1 cellular context compared by ENCODE assay signal in genomic region chr18:32798209-32798960, GRCh38.
TF ChIP-seq lines count a peak whose summit lies in the region.

No MANE protein-coding gene starts in this region.

TF ChIP-seq in HepG2, 621 proteins besides CTCF, POLR2A, EP300 and RAD21 (continued from another document and continues in another):
- no peak for TF ChIP-seq USF2 (IDR thresholded peaks at IDR 0.05; ENCODE audit: low read depth, low read length)
- no peak for TF ChIP-seq USF2 (CRISPR knock-in tag; IDR thresholded peaks at IDR 0.05; ENCODE audit: borderline replicate concordance)
- no peak for TF ChIP-seq PRPF4 (IDR thresholded peaks at IDR 0.05; ENCODE audit: low read depth, low read length, poor library complexity, severe bottlenecking)
- TF ChIP-seq ZNF639 (CRISPR knock-in tag; conservative IDR thresholded peaks at IDR 0.05) = no peak
- TF ChIP-seq ZNF563 (CRISPR knock-in tag; IDR thresholded peaks at IDR 0.05) = no peak
- TF ChIP-seq BRF2 (CRISPR knock-in tag; IDR thresholded peaks at IDR 0.05) = no peak
- TF ChIP-seq ZNF879 (CRISPR knock-in tag; IDR thresholded peaks at IDR 0.05) = no peak
- no peak for TF ChIP-seq ZNF317 (CRISPR knock-in tag; IDR thresholded peaks at IDR 0.05)
- no peak for TF ChIP-seq ZNF737 (CRISPR knock-in tag; IDR thresholded peaks at IDR 0.05; ENCODE audit: borderline replicate concordance)
- no peak for TF ChIP-seq ZBTB44 (CRISPR knock-in tag; IDR thresholded peaks at IDR 0.05)
- no peak for TF ChIP-seq ZFYVE20 (CRISPR knock-in tag; IDR thresholded peaks at IDR 0.05; ENCODE audit: borderline replicate concordance, low read depth)
- TF ChIP-seq ZNF441 (CRISPR knock-in tag; IDR thresholded peaks at IDR 0.05; ENCODE audit: borderline replicate concordance) = no peak
- TF ChIP-seq STAT5B (CRISPR knock-in tag; IDR thresholded peaks at IDR 0.05) = no peak
- TF ChIP-seq PAXIP1 (CRISPR knock-in tag; conservative IDR thresholded peaks at IDR 0.05) = peak; percentile 59; the same call in 1 of the 2 replicates
- TF ChIP-seq MED8 (CRISPR knock-in tag; IDR thresholded peaks at IDR 0.05; ENCODE audit: insufficient replicate concordance) = no peak
- no peak for TF ChIP-seq SNAPC4 (CRISPR knock-in tag; IDR thresholded peaks at IDR 0.05)
- no peak for TF ChIP-seq TFE3 (CRISPR knock-in tag; IDR thresholded peaks at IDR 0.05)
- no peak for TF ChIP-seq SRSF9 (IDR thresholded peaks at IDR 0.05; ENCODE audit: borderline replicate concordance, insufficient read depth, low read depth, low read length, poor library complexity, severe bottlenecking)
- peak; percentile 69 for TF ChIP-seq FOXA3 (CRISPR knock-in tag; IDR thresholded peaks at IDR 0.05)
- TF ChIP-seq FOXO1 (CRISPR knock-in tag; IDR thresholded peaks at IDR 0.05) = no peak
- TF ChIP-seq ZNF496 (CRISPR knock-in tag; IDR thresholded peaks at IDR 0.05; ENCODE audit: insufficient replicate concordance) = no peak
- no peak for TF ChIP-seq ZNF333 (CRISPR knock-in tag; IDR thresholded peaks at IDR 0.05; ENCODE audit: borderline replicate concordance)
- no peak for TF ChIP-seq ZNF772 (CRISPR knock-in tag; IDR thresholded peaks at IDR 0.05)
- TF ChIP-seq ZNF230 (CRISPR knock-in tag; IDR thresholded peaks at IDR 0.05) = no peak
- TF ChIP-seq RELA (CRISPR knock-in tag; IDR thresholded peaks at IDR 0.05) = no peak
- no peak for TF ChIP-seq ZNF24 (IDR thresholded peaks at IDR 0.05)
- no peak for TF ChIP-seq LCORL (IDR thresholded peaks at IDR 0.05)
- TF ChIP-seq LCORL (CRISPR knock-in tag; IDR thresholded peaks at IDR 0.05) = no peak
- TF ChIP-seq ZNF296 (CRISPR knock-in tag; conservative IDR thresholded peaks at IDR 0.05) = no peak
- no peak for TF ChIP-seq HMGXB4 (CRISPR knock-in tag; IDR thresholded peaks at IDR 0.05; ENCODE audit: borderline replicate concordance in 1 of 2, low read depth in 1 of 2)
- no peak for TF ChIP-seq ZNF607 (CRISPR knock-in tag; IDR thresholded peaks at IDR 0.05; ENCODE audit: borderline replicate concordance)
- TF ChIP-seq GMEB2 (CRISPR knock-in tag; IDR thresholded peaks at IDR 0.05; ENCODE audit: low read depth) = no peak
- TF ChIP-seq SRSF4 (IDR thresholded peaks at IDR 0.05; ENCODE audit: low read depth, low read length, poor library complexity, severe bottlenecking) = no peak
- TF ChIP-seq CREB3 (CRISPR knock-in tag; IDR thresholded peaks at IDR 0.05) = no peak
- TF ChIP-seq KDM1A (CRISPR knock-in tag; IDR thresholded peaks at IDR 0.05) = no peak
- TF ChIP-seq ZNF691 (CRISPR knock-in tag; IDR thresholded peaks at IDR 0.05; ENCODE audit: borderline replicate concordance, low read depth) = no peak
- TF ChIP-seq ZSCAN21 (CRISPR knock-in tag; IDR thresholded peaks at IDR 0.05; ENCODE audit: borderline replicate concordance) = no peak
- 0 out of 2 replicates have a peak, but pooled peaks have one; percentile 18 for TF ChIP-seq RARA (CRISPR knock-in tag; IDR thresholded peaks at IDR 0.05)
